8 cellular contexts compared by ENCODE assay signal in genomic region chr18:5868218-5868904, GRCh38. TPM values are rescaled to one million over a fixed set of nuclear protein-coding genes. Genes with fewer than 3 reads are reported as not detected.
DNase-seq lines count a peak whose midpoint lies in the region; ATAC-seq and TF ChIP-seq lines count a peak whose summit lies in the region.

No MANE protein-coding gene starts in this region.

- H3K27me3 Mint-ChIP-seq in osteocyte (ENCODE audit: unreplicated experiment), result peaks cover 20% of the 10 kb centered on the region

- H3K4me3 Mint-ChIP-seq in osteocyte (ENCODE audit: unreplicated experiment), result no peak overlapping the region

- H3K36me3 Mint-ChIP-seq in osteocyte (ENCODE audit: unreplicated experiment), result no peaks in the 10 kb centered on the region

- no peak for TF ChIP-seq POLR2A in GM18505 (IDR thresholded peaks at IDR 0.05; ENCODE audit: borderline replicate concordance, extremely low read depth, insufficient read depth, insufficient read length)

- peak; percentile 91 for TF ChIP-seq CTCF in C4-2B (conservative IDR thresholded peaks at IDR 0.05)
- TF ChIP-seq CTCF in VCaP (conservative IDR thresholded peaks at IDR 0.05), result peak; percentile 85
- TF ChIP-seq CTCF in osteocyte (IDR thresholded peaks at IDR 0.05), result peak; percentile 92

- no peak overlapping the region for H3K27ac Mint-ChIP-seq in osteocyte (ENCODE audit: unreplicated experiment)

- no peaks in the 10 kb centered on the region for H3K4me1 Mint-ChIP-seq in osteocyte (ENCODE audit: unreplicated experiment)

- no peaks in the 10 kb centered on the region for H3K9me3 Mint-ChIP-seq in osteocyte (ENCODE audit: unreplicated experiment)

- H3K27ac ChIP-seq in C4-2B (no peak overlapping the region), VCaP (no peak overlapping the region)

- DNase-seq in NCI-H2107 treated with DMSO at 0.1 percent for 48 hours (lab: John Stamatoyannopoulos, UW; ENCODE audit: unreplicated experiment), result peak; percentile 20
- DNase-seq in foreskin melanocyte, result peak; percentile 71
- DNase-seq in osteocyte (ENCODE audit: extremely low spot score, unreplicated experiment), result peak; percentile 89
- DNase-seq in activated CD4-positive, CD25-positive, alpha-beta regulatory T cell treated with anti-CD3 and anti-CD28 coated beads, Interleukin-2, amount 50 U/mL, for 72 hours, result no peak

- ATAC-seq in GM18505 (IDR thresholded peaks at IDR 0.05; ENCODE audit: unreplicated experiment), result peak; percentile 74
- peak; percentile 83 for ATAC-seq in HG03060 (IDR thresholded peaks at IDR 0.05; ENCODE audit: low read depth, unreplicated experiment)

RNA-seq across cellular contexts. Expression of gene TMEM200C, which starts 27.0 kb away (rescaled TPM):
- 1.6 and 2.1 TPM in 2 replicates for total RNA-seq in osteocyte
